In genomic region chr14:65109357-65109756, GRCh38 we compare ENCODE assay signal across 27 cellular contexts. TPM values are rescaled to one million over a fixed set of nuclear protein-coding genes. Genes with fewer than 3 reads are reported as not detected.
A peak's percentile ranks its signal among the peaks of the same experiment; 100 is the strongest.
DNase-seq lines count a peak whose midpoint lies in the region; ATAC-seq, FAIRE-seq and TF ChIP-seq lines count a peak whose summit lies in the region.
"Had no signal": no experiment of that assay in that cellular context is flagged by ENCODE, and none has a peak within 500 bp of the region (broad histone marks: within the 10 kb centered on the region; RNA-seq: fewer than 3 reads in every experiment).

No MANE protein-coding gene starts in this region.

- H3K27ac ChIP-seq in A549 (no peak overlapping the region), BLaER1 (peak overlapping the region; percentile 75; the same call in 1 of the 2 replicates), K562 (ENCODE audit: extremely low read depth, low read depth, low read length) (no peak overlapping the region), foreskin keratinocyte (no peak overlapping the region), osteoblast (ENCODE audit: low read depth, low read length) (no peak overlapping the region)
- H3K27ac ChIP-seq in CD4-positive, CD25-positive, alpha-beta regulatory T cell (ENCODE audit: insufficient read depth, low read length, poor library complexity, severe bottlenecking): no peak overlapping the region
- H3K27ac ChIP-seq: C4-2B had no signal

- H3K9me3 Mint-ChIP-seq in CD4-positive, CD25-positive, alpha-beta regulatory T cell: no peaks in the 10 kb centered on the region
- no peaks in the 10 kb centered on the region for H3K9me3 Mint-ChIP-seq in HFFc6
- H3K9me3 Mint-ChIP-seq: CD4-positive, alpha-beta memory T cell; CD8-positive, alpha-beta memory T cell had no signal

- in situ Hi-C loops in K562 (cut with MboI): no loop called here

- H3K9me3 ChIP-seq in A549: no peaks in the 10 kb centered on the region
- H3K9me3 ChIP-seq in BLaER1: no peaks in the 10 kb centered on the region
- H3K9me3 ChIP-seq in CD4-positive, CD25-positive, alpha-beta regulatory T cell (ENCODE audit: control insufficient read depth in 2 of 2, low read length in 2 of 2): no peaks in the 10 kb centered on the region
- H3K9me3 ChIP-seq in K562 (replicated peaks; ENCODE audit: control insufficient read depth, insufficient read depth, low read depth, low read length): no peaks in the 10 kb centered on the region
- H3K9me3 ChIP-seq in osteoblast (ENCODE audit: low read depth, low read length): no peaks in the 10 kb centered on the region

- TF ChIP-seq RAD21 in A549 (conservative IDR thresholded peaks at IDR 0.05 in 1 of 2, IDR thresholded peaks at IDR 0.05 in 1 of 2) (no peak), K562 (CRISPR knock-in tag; conservative IDR thresholded peaks at IDR 0.05 in 1 of 2, IDR thresholded peaks at IDR 0.05 in 1 of 2) (no peak)

- no peaks in the 10 kb centered on the region for H4K20me1 ChIP-seq in BLaER1
- H4K20me1 ChIP-seq in K562 (replicated peaks; ENCODE audit: control insufficient read depth, insufficient read depth, low read length): no peaks in the 10 kb centered on the region
- no peaks in the 10 kb centered on the region for H4K20me1 ChIP-seq in osteoblast (ENCODE audit: insufficient read depth, low read length)

- TF ChIP-seq EP300 in A549 (IDR thresholded peaks at IDR 0.05) (no peak), K562 (IDR thresholded peaks at IDR 0.05; ENCODE audit: low read length) (no peak)

- POLR2A ChIA-PET in A549 (lab: Yijun Ruan, JAX): no interaction called here
- POLR2A ChIA-PET in K562 (lab: Yijun Ruan, JAX): interaction anchor here (0.7 kb wide), 1 partner anchor 9 kb away, joined by 4 read pairs; no protein-coding TSS in a partner anchor

- H3K4me2 ChIP-seq in A549 (no peak overlapping the region), BLaER1 (peak overlapping the region; percentile 81), K562 (ENCODE audit: insufficient read depth, low read length) (no peak overlapping the region), osteoblast (ENCODE audit: insufficient read depth, low read length) (no peak overlapping the region)

- H3K4me1 ChIP-seq in A549 (no peaks in the 10 kb centered on the region), BLaER1 (peaks cover 98% of the 10 kb centered on the region), K562 (replicated peaks in 1 of 2; ENCODE audit: control insufficient read depth in 2 of 2, insufficient read depth in 2 of 2, low read length in 2 of 2) (peaks cover 7 to 27% of the 10 kb centered on the region in 2 experiments; a peak in 4 of 5 replicates), foreskin keratinocyte (no peaks in the 10 kb centered on the region), osteoblast (ENCODE audit: insufficient read depth, low read length) (no peaks in the 10 kb centered on the region)
- no peaks in the 10 kb centered on the region for H3K4me1 ChIP-seq in CD4-positive, CD25-positive, alpha-beta regulatory T cell (ENCODE audit: control insufficient read depth, insufficient read depth, low read length, poor library complexity, severe bottlenecking)

- H3K4me1 Mint-ChIP-seq in CD4-positive, CD25-positive, alpha-beta regulatory T cell: no peaks in the 10 kb centered on the region
- no peaks in the 10 kb centered on the region for H3K4me1 Mint-ChIP-seq in HFFc6 (ENCODE audit: low read depth)
- H3K4me1 Mint-ChIP-seq: B cell; CD4-positive, alpha-beta memory T cell; CD8-positive, alpha-beta memory T cell had no signal

- TF ChIP-seq CTCF in A549 (IDR thresholded peaks at IDR 0.05) (no peak), K562 (IDR thresholded peaks at IDR 0.05 in 2 of 3, conservative IDR thresholded peaks at IDR 0.05 in 1 of 3; ENCODE audit: insufficient read depth in 2 of 3, low read depth in 1 of 3, low read length in 3 of 3) (no peak), HFFc6 (IDR thresholded peaks at IDR 0.05) (no peak), foreskin keratinocyte (conservative IDR thresholded peaks at IDR 0.05) (no peak), osteoblast (IDR thresholded peaks at IDR 0.05; ENCODE audit: extremely low read depth, low read depth, low read length) (no peak)

- H2AFZ ChIP-seq in K562 (ENCODE audit: low read depth, low read length) (no peak overlapping the region), osteoblast (ENCODE audit: low read length) (no peak overlapping the region)

- peak overlapping the region in 2 of 3 donors; percentile 4 to 11 for H3K27ac Mint-ChIP-seq in CD4-positive, CD25-positive, alpha-beta regulatory T cell
- no peak overlapping the region for H3K27ac Mint-ChIP-seq in HFFc6
- H3K27ac Mint-ChIP-seq: B cell; CD4-positive, alpha-beta memory T cell had no signal

- FAIRE-seq in A549 (lab: Jason Lieb, UNC): no peak
- FAIRE-seq in K562 (lab: Jason Lieb, UNC): no peak
- FAIRE-seq: A204.1, GM12878, GM12892, GM18507, GM19239 had no signal

- CTCF ChIA-PET in A549 (lab: Yijun Ruan, JAX) (no interaction called here), K562 (lab: Yijun Ruan, JAX; ENCODE audit: low intra/inter-chr PET ratio) (no interaction called here)

- H3K4me3 ChIP-seq in A549 (no peak overlapping the region), BLaER1 (no peak overlapping the region), K562 (no peak overlapping the region), osteoblast (ENCODE audit: insufficient read depth, low read length) (no peak overlapping the region)
- no peak overlapping the region for H3K4me3 ChIP-seq in CD4-positive, CD25-positive, alpha-beta regulatory T cell (ENCODE audit: low read depth, low read length)
- H3K4me3 ChIP-seq: GM12878 had no signal

- intact Hi-C loops in K562 (cut with micrococcal nuclease): no loop called here
- intact Hi-C loops in sciatic nerve (cut with DNase I): no loop called here

- no peak overlapping the region for H3K9ac ChIP-seq in BLaER1
- no peak overlapping the region for H3K9ac ChIP-seq in K562 (ENCODE audit: insufficient read depth in 1 of 2, low read depth in 2 of 2, low read length in 2 of 2)

- WGBS in A549 (ENCODE audit: missing lambda C conversion rate): 66% methylated on average over 4 of the region's 4 CpGs
- WGBS in K562 (ENCODE audit: insufficient coverage, low coverage, missing lambda C conversion rate): 37% methylated on average over 4 of the region's 4 CpGs

- no peaks in the 10 kb centered on the region for H3K9me1 ChIP-seq in K562 (ENCODE audit: control insufficient read depth, insufficient read depth, low read length)

- H3K27me3 ChIP-seq in BLaER1: no peaks in the 10 kb centered on the region
- H3K27me3 ChIP-seq in CD4-positive, CD25-positive, alpha-beta regulatory T cell (ENCODE audit: control insufficient read depth, insufficient read depth, low read length): no peaks in the 10 kb centered on the region
- H3K27me3 ChIP-seq in K562 (ENCODE audit: control insufficient read depth in 2 of 2, insufficient read depth in 2 of 2, low read length in 2 of 2): no peaks in the 10 kb centered on the region
- no peaks in the 10 kb centered on the region for H3K27me3 ChIP-seq in foreskin keratinocyte
- H3K27me3 ChIP-seq in osteoblast (ENCODE audit: insufficient read depth, low read length): no peaks in the 10 kb centered on the region

- ATAC-seq in A549 (no peak), K562 (no peak), sciatic nerve (no peak), foreskin keratinocyte (no peak)
- no peak for ATAC-seq in CD4-positive, CD25-positive, alpha-beta regulatory T cell (ENCODE audit: low read depth in 2 of 2)
- ATAC-seq: GM12878 had no signal

- H3K36me3 ChIP-seq in BLaER1 (no peaks in the 10 kb centered on the region), K562 (ENCODE audit: control insufficient read depth, insufficient read depth, low read length) (no peaks in the 10 kb centered on the region), osteoblast (ENCODE audit: insufficient read depth, low read length) (no peaks in the 10 kb centered on the region)
- H3K36me3 ChIP-seq in CD4-positive, CD25-positive, alpha-beta regulatory T cell (ENCODE audit: control insufficient read depth, insufficient read depth, low read length): no peaks in the 10 kb centered on the region

- BruUV-seq in K562 (replicated peaks; lab: Mats Ljungman, UMichigan): no TSS peak

- H3K36me3 Mint-ChIP-seq in CD4-positive, CD25-positive, alpha-beta regulatory T cell: no peaks in the 10 kb centered on the region
- H3K36me3 Mint-ChIP-seq in HFFc6 (ENCODE audit: low read depth): no peaks in the 10 kb centered on the region
- H3K36me3 Mint-ChIP-seq: CD4-positive, alpha-beta memory T cell; CD8-positive, alpha-beta memory T cell had no signal

- no peaks in the 10 kb centered on the region for H3K27me3 Mint-ChIP-seq in CD4-positive, CD25-positive, alpha-beta regulatory T cell
- H3K27me3 Mint-ChIP-seq in HFFc6 (ENCODE audit: insufficient read depth): peaks cover 10% of the 10 kb centered on the region; the same call in 1 of the 2 replicates
- H3K27me3 Mint-ChIP-seq: B cell; CD4-positive, alpha-beta memory T cell had no signal

- no peak for DNase-seq in A549 (ENCODE audit: low read depth in 1 of 2, low spot score in 1 of 2)
- DNase-seq in CD4-positive, CD25-positive, alpha-beta regulatory T cell: no peak
- no peak for DNase-seq in K562 (ENCODE audit: extremely low read depth in 1 of 4, low spot score in 3 of 4)
- no peak for DNase-seq in sciatic nerve (ENCODE audit: low spot score)
- DNase-seq in HFFc6: no peak
- no peak for DNase-seq in foreskin keratinocyte
- DNase-seq in osteoblast (ENCODE audit: insufficient read length, low spot score, missing footprints): no peak
- DNase-seq: 8988T; AML-193; CD4-positive, alpha-beta memory T cell; CD8-positive, alpha-beta memory T cell; COR-L47; DMS 273 treated with DMSO at 0.1 percent for 48 hours; DMS153; DMS53; DMS79; DND-41; EL; GDM1 had no signal

- H3K79me2 ChIP-seq in K562 (ENCODE audit: control insufficient read depth, insufficient read depth, low read length): no peaks in the 10 kb centered on the region
- no peaks in the 10 kb centered on the region for H3K79me2 ChIP-seq in osteoblast (ENCODE audit: insufficient read depth, low read length)

- peak overlapping the region in 1 of 4 donors; percentile 29 for H3K4me3 Mint-ChIP-seq in CD4-positive, CD25-positive, alpha-beta regulatory T cell
- H3K4me3 Mint-ChIP-seq in HFFc6: no peak overlapping the region
- H3K4me3 Mint-ChIP-seq: B cell; CD4-positive, alpha-beta memory T cell had no signal

- no peak for TF ChIP-seq POLR2A in A549 (IDR thresholded peaks at IDR 0.05; ENCODE audit: low read length)
- no peak for TF ChIP-seq POLR2A in K562 (conservative IDR thresholded peaks at IDR 0.05)

RNA-seq across cellular contexts. Expression of gene MAX, which starts 7.0 kb away (rescaled TPM):
- polyA plus RNA-seq in A549 (2011; rRNA removed) (42.9 and 53.2 TPM in 2 replicates), A549 (2017; fragmentation: RNase III; extraction: RNeasy Plus Mini Kit Qiagen cat#74134 plus additional on column Dnase treatment) (37.3 to 44.0 TPM (median 37.5 TPM) in 3 replicates), K562 (2011; rRNA removed) (51.6 and 55.3 TPM in 2 replicates), K562 (2014; fragmentation: Illumina TruSeq; extraction: Trizol) (63.3 and 84.7 TPM in 2 replicates), K562 (2014; fragmentation: Nextera tagmentation; extraction: Ambion mirVana) (10 to 100 TPM; 15.4 to 32.7 TPM), K562 (2014; rRNA removed) (63.0 and 81.9 TPM in 2 replicates), foreskin keratinocyte (44.3 and 46.6 TPM in 2 replicates)
- polyA plus RNA-seq in A549 (2012; cell fraction: cytosol; rRNA removed): 52.0 and 56.1 TPM in 2 replicates
- polyA plus RNA-seq in A549 (2012; cell fraction: nucleus; rRNA removed): 23.0 and 24.0 TPM in 2 replicates
- polyA minus RNA-seq in A549 (2011; rRNA and poly(A)+ RNA removed): 35.6 and 39.4 TPM in 2 replicates
- 219 TPM for total RNA-seq in CD4-positive, CD25-positive, alpha-beta regulatory T cell
- polyA plus RNA-seq in CD4-positive, CD25-positive, alpha-beta regulatory T cell: 100 to 1,000 TPM; 170 to 212 (median 179) TPM
- 73.6 and 82.8 TPM in 2 replicates for total RNA-seq in K562 (2011; cell fraction: chromatin; rRNA removed; ENCODE audit: low replicate concordance)
- total RNA-seq in K562 (2011; cell fraction: nucleolus; rRNA removed): 44.7 and 51.0 TPM in 2 replicates
- total RNA-seq in K562 (2011; cell fraction: nucleoplasm; rRNA removed): 59.2 and 80.7 TPM in 2 replicates
- total RNA-seq in K562 (2014; rRNA removed) (40.9 and 63.6 TPM in 2 replicates), K562 (2014; rRNA removed; fragmentation: Illumina TruSeq; extraction: Trizol) (38.3 and 40.5 TPM in 2 replicates), K562 (2015; rRNA removed; fragmentation: Illumina TruSeq; extraction: Trizol) (50.3 and 52.1 TPM in 2 replicates), K562 (2021) (88.8 and 96.5 TPM in 2 replicates), sciatic nerve (131 TPM), foreskin keratinocyte (53.0 and 56.4 TPM in 2 replicates), osteoblast (66.6 and 72.8 TPM in 2 replicates)
- polyA plus RNA-seq in K562 (2011; cell fraction: cytosol; rRNA removed): 34.4 and 50.1 TPM in 2 replicates
- 107 and 161 TPM in 2 replicates for polyA plus RNA-seq in K562 (2011; cell fraction: nucleus; rRNA removed)
- 36.0 and 46.4 TPM in 2 replicates for polyA plus RNA-seq in K562 (2012)
- polyA minus RNA-seq in K562 (2011; rRNA and poly(A)+ RNA removed): 42.4 and 43.0 TPM in 2 replicates
- polyA minus RNA-seq in K562 (2011; cell fraction: cytosol; rRNA and poly(A)+ RNA removed): 19.2 and 19.5 TPM in 2 replicates
- 35.8 and 40.4 TPM in 2 replicates for polyA minus RNA-seq in K562 (2011; cell fraction: nucleus; rRNA and poly(A)+ RNA removed)
- total RNA-seq in HFFc6 (2021; fragmentation: NEBNext Ultra II Directional; extraction: Animal tissue kit (Norgen Biotek cat#: 25700)): 10 to 100 TPM; 79.0 to 95.6 (median 81.9) TPM

Comparison
In these comparisons a context has a peak if more than half of its experiments do, and no peak if none do; other contexts are left out.
1. Of the 35 proteins assayed by ChIP-seq in both K562 and A549: peak only in K562: none; only in A549: none; in both: ZFP36; in neither: 33; mixed calls (peak in some experiments, not most) for 1.